In genomic region chr15:60928210-60928609, GRCh38 we compare ENCODE assay signal across 2 cellular contexts.
TF ChIP-seq lines count a peak whose summit lies in the region.

No MANE protein-coding gene starts in this region.

TF ChIP-seq in IMR-90, 13 proteins besides CTCF, POLR2A, EP300 and RAD21:
- TF ChIP-seq MXI1 (IDR thresholded peaks at IDR 0.05; ENCODE audit: borderline replicate concordance, low read depth, low read length) (no peak), RFX5 (IDR thresholded peaks at IDR 0.05; ENCODE audit: low read depth, low read length) (no peak), NFE2L2 (IDR thresholded peaks at IDR 0.05; ENCODE audit: low read depth, low read length) (no peak), RCOR1 (IDR thresholded peaks at IDR 0.05; ENCODE audit: insufficient replicate concordance, low read length) (no peak), CHD1 (IDR thresholded peaks at IDR 0.05; ENCODE audit: low read depth, low read length) (no peak), SMC3 (IDR thresholded peaks at IDR 0.05; ENCODE audit: low read depth, low read length) (no peak), FOS (IDR thresholded peaks at IDR 0.05; ENCODE audit: low read depth, low read length) (no peak), BHLHE40 (IDR thresholded peaks at IDR 0.05; ENCODE audit: low read depth, low read length) (no peak), USF2 (IDR thresholded peaks at IDR 0.05; ENCODE audit: low read depth, low read length) (no peak), CEBPB (IDR thresholded peaks at IDR 0.05; ENCODE audit: low read depth, low read length) (no peak), MAFK (IDR thresholded peaks at IDR 0.05; ENCODE audit: low read depth, low read length) (no peak), ELK1 (IDR thresholded peaks at IDR 0.05; ENCODE audit: borderline replicate concordance, low read depth, low read length) (no peak), MAZ (IDR thresholded peaks at IDR 0.05; ENCODE audit: borderline replicate concordance, low read depth, low read length) (no peak)

TF ChIP-seq in HepG2, 621 proteins besides CTCF, POLR2A, EP300 and RAD21:
- TF ChIP-seq PTBP1 (IDR thresholded peaks at IDR 0.05; ENCODE audit: low read depth, low read length, poor library complexity, severe bottlenecking) (no peak), ZBTB38 (CRISPR knock-in tag; IDR thresholded peaks at IDR 0.05) (no peak), ZNF777 (CRISPR knock-in tag; IDR thresholded peaks at IDR 0.05) (no peak), KLF15 (CRISPR knock-in tag; IDR thresholded peaks at IDR 0.05; ENCODE audit: borderline replicate concordance) (no peak), MTF2 (CRISPR knock-in tag; IDR thresholded peaks at IDR 0.05; ENCODE audit: borderline replicate concordance) (no peak), YEATS2 (CRISPR knock-in tag; IDR thresholded peaks at IDR 0.05; ENCODE audit: borderline replicate concordance) (no peak), PREB (CRISPR knock-in tag; IDR thresholded peaks at IDR 0.05) (no peak), GRHL1 (CRISPR knock-in tag; conservative IDR thresholded peaks at IDR 0.05) (no peak), FIP1L1 (IDR thresholded peaks at IDR 0.05; ENCODE audit: borderline replicate concordance, insufficient read depth, low read depth, low read length) (no peak), RBM39 (IDR thresholded peaks at IDR 0.05; ENCODE audit: low read depth, low read length, poor library complexity, severe bottlenecking) (no peak), ZNF10 (CRISPR knock-in tag; IDR thresholded peaks at IDR 0.05; ENCODE audit: borderline replicate concordance, low read depth) (no peak), FOXA3 (CRISPR knock-in tag; IDR thresholded peaks at IDR 0.05) (no peak)
- TF ChIP-seq, protein P1, sequence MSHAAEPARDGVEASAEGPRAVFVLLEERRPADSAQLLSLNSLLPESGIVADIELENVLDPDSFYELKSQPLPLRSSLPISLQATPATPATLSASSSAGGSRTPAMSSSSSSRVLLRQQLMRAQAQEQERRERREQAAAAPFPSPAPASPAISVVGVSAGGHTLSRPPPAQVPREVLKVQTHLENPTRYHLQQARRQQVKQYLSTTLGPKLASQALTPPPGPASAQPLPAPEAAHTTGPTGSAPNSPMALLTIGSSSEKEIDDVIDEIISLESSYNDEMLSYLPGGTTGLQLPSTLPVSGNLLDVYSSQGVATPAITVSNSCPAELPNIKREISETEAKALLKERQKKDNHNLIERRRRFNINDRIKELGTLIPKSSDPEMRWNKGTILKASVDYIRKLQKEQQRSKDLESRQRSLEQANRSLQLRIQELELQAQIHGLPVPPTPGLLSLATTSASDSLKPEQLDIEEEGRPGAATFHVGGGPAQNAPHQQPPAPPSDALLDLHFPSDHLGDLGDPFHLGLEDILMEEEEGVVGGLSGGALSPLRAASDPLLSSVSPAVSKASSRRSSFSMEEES (CRISPR knock-in tag; IDR thresholded peaks at IDR 0.05) = no peak
- TF ChIP-seq, protein P2, sequence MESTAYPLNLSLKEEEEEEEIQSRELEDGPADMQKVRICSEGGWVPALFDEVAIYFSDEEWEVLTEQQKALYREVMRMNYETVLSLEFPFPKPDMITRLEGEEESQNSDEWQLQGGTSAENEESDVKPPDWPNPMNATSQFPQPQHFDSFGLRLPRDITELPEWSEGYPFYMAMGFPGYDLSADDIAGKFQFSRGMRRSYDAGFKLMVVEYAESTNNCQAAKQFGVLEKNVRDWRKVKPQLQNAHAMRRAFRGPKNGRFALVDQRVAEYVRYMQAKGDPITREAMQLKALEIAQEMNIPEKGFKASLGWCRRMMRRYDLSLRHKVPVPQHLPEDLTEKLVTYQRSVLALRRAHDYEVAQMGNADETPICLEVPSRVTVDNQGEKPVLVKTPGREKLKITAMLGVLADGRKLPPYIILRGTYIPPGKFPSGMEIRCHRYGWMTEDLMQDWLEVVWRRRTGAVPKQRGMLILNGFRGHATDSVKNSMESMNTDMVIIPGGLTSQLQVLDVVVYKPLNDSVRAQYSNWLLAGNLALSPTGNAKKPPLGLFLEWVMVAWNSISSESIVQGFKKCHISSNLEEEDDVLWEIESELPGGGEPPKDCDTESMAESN (CRISPR knock-in tag; conservative IDR thresholded peaks at IDR 0.05) = no peak
- TF ChIP-seq, protein P3, sequence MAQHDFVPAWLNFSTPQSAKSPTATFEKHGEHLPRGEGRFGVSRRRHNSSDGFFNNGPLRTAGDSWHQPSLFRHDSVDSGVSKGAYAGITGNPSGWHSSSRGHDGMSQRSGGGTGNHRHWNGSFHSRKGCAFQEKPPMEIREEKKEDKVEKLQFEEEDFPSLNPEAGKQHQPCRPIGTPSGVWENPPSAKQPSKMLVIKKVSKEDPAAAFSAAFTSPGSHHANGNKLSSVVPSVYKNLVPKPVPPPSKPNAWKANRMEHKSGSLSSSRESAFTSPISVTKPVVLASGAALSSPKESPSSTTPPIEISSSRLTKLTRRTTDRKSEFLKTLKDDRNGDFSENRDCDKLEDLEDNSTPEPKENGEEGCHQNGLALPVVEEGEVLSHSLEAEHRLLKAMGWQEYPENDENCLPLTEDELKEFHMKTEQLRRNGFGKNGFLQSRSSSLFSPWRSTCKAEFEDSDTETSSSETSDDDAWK (CRISPR knock-in tag; IDR thresholded peaks at IDR 0.05) = no peak
- TF ChIP-seq, protein P4, sequence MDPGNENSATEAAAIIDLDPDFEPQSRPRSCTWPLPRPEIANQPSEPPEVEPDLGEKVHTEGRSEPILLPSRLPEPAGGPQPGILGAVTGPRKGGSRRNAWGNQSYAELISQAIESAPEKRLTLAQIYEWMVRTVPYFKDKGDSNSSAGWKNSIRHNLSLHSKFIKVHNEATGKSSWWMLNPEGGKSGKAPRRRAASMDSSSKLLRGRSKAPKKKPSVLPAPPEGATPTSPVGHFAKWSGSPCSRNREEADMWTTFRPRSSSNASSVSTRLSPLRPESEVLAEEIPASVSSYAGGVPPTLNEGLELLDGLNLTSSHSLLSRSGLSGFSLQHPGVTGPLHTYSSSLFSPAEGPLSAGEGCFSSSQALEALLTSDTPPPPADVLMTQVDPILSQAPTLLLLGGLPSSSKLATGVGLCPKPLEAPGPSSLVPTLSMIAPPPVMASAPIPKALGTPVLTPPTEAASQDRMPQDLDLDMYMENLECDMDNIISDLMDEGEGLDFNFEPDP (CRISPR knock-in tag; conservative IDR thresholded peaks at IDR 0.05) = no peak
